14 cellular contexts compared by ENCODE assay signal in genomic region chr18:42509702-42510424, GRCh38.
DNase-seq lines count a peak whose midpoint lies in the region; ATAC-seq, FAIRE-seq and TF ChIP-seq lines count a peak whose summit lies in the region.
"Had no signal": no experiment of that assay in that cellular context is flagged by ENCODE, and none has a peak within 500 bp of the region (broad histone marks: within the 10 kb centered on the region; RNA-seq: fewer than 3 reads in every experiment).

No MANE protein-coding gene starts in this region.

- POLR2A ChIA-PET in HepG2 (lab: Yijun Ruan, JAX) = no interaction called here
- POLR2A ChIA-PET in activated CD8-positive, alpha-beta T cell treated with anti-CD3 and anti-CD28 coated beads, Interleukin-2, amount 10 ng/mL, durations not matched to agents 7 days and 5 days (lab: Charles Lee) = no interaction called here
- POLR2A ChIA-PET in naive thymus-derived CD8-positive, alpha-beta T cell (lab: Charles Lee) = no interaction called here

- BruUV-seq in HepG2 (replicated peaks; lab: Mats Ljungman, UMichigan) = no TSS peak

- no peaks in the 10 kb centered on the region for H3K4me1 Mint-ChIP-seq in activated CD8-positive, alpha-beta T cell treated with anti-CD3 and anti-CD28 coated beads, Interleukin-2, amount 10 ng/mL, durations not matched to agents 7 days and 5 days (ENCODE audit: low read depth)
- no peaks in the 10 kb centered on the region for H3K4me1 Mint-ChIP-seq in naive thymus-derived CD8-positive, alpha-beta T cell

- in situ Hi-C loops in HepG2 (cut with HindIII; ENCODE audit: extremely low pct_ligation_motif_present, low pct_unique_long_range_greater_than_20kb) = no loop called here

- DNase-seq in left lobe of liver (ENCODE audit: low spot score) (no peak), HepG2 (ENCODE audit: low spot score) (no peak)
- DNase-seq in activated CD8-positive, alpha-beta T cell treated with anti-CD3 and anti-CD28 coated beads, Interleukin-2, amount 10 ng/mL, durations not matched to agents 7 days and 5 days = no peak
- no peak for DNase-seq in activated T-cell treated with anti-CD3 and anti-CD28 coated beads, Interleukin-2, amount 50 U/mL, for 48 hours
- DNase-seq in naive thymus-derived CD8-positive, alpha-beta T cell = no peak
- DNase-seq: activated CD8-positive, alpha-beta memory T cell treated with anti-CD3 and anti-CD28 coated beads, Interleukin-2, amount 50 U/mL, for 4 hours; erythroblast; MG63; SK-N-SH; stomach had no signal

- no peak overlapping the region for H3K9ac ChIP-seq in HepG2 (ENCODE audit: insufficient read depth, low read depth, low read length)
- H3K9ac ChIP-seq: SK-N-SH had no signal

- no peaks in the 10 kb centered on the region for H3K9me3 Mint-ChIP-seq in activated CD8-positive, alpha-beta T cell treated with anti-CD3 and anti-CD28 coated beads, Interleukin-2, amount 10 ng/mL, durations not matched to agents 7 days and 5 days (ENCODE audit: insufficient read depth)
- H3K9me3 Mint-ChIP-seq in naive thymus-derived CD8-positive, alpha-beta T cell = peaks cover 0 to 23% (median 11%) of the 10 kb centered on the region in 9 donors

- H3K36me3 ChIP-seq in HepG2 (replicated peaks in 1 of 2; ENCODE audit: control insufficient read depth in 1 of 2, insufficient read depth in 2 of 2, low read length in 2 of 2) = no peaks in the 10 kb centered on the region
- H3K36me3 ChIP-seq: MG63, stomach had no signal

- no peak for TF ChIP-seq POLR2A in HepG2 (IDR thresholded peaks at IDR 0.05; ENCODE audit: insufficient read depth in 1 of 2, low read depth in 2 of 2, low read length in 2 of 2)

- no peak overlapping the region for H3K27ac ChIP-seq in HepG2 (ENCODE audit: extremely low read length, insufficient read depth, low read length)
- H3K27ac ChIP-seq: stomach had no signal

- WGBS in HepG2 (ENCODE audit: low lambda C conversion rate) = 22% methylated on average over 1 of the region's 1 CpG

- no peaks in the 10 kb centered on the region for H4K20me1 ChIP-seq in HepG2 (ENCODE audit: insufficient read depth, low read length)

- TF ChIP-seq RAD21 in HepG2 (CRISPR knock-in tag; IDR thresholded peaks at IDR 0.05) = no peak

- intact Hi-C loops in HepG2 (cut with micrococcal nuclease; ENCODE audit: unreplicated experiment) = no loop called here

- CTCF ChIA-PET in HepG2 (lab: Yijun Ruan, JAX; ENCODE audit: low intra/inter-chr PET ratio, low total read pairs) = no interaction called here
- CTCF ChIA-PET in activated CD8-positive, alpha-beta T cell treated with anti-CD3 and anti-CD28 coated beads, Interleukin-2, amount 10 ng/mL, durations not matched to agents 7 days and 5 days (lab: Charles Lee) = no interaction called here

- no peak for TF ChIP-seq CTCF in HepG2 (CRISPR knock-in tag; IDR thresholded peaks at IDR 0.05)

- H3K4me1 ChIP-seq in HepG2 (ENCODE audit: insufficient read depth, low read length) = no peaks in the 10 kb centered on the region
- H3K4me1 ChIP-seq: stomach had no signal

- H3K27me3 ChIP-seq in HepG2 (ENCODE audit: control insufficient read depth in 1 of 2, insufficient read depth in 2 of 2, low read length in 2 of 2) = no peaks in the 10 kb centered on the region
- H3K27me3 ChIP-seq: MG63, stomach had no signal

- no peaks in the 10 kb centered on the region for H3K79me2 ChIP-seq in HepG2 (ENCODE audit: insufficient read depth, low read length)

- no peak for TF ChIP-seq EP300 in HepG2 (IDR thresholded peaks at IDR 0.05; ENCODE audit: low read depth in 2 of 2, low read length in 2 of 2)
- TF ChIP-seq EP300 in HepG2 (CRISPR knock-in tag; IDR thresholded peaks at IDR 0.05; ENCODE audit: borderline replicate concordance) = no peak

- no peak for FAIRE-seq in HepG2 (lab: Jason Lieb, UNC)

- H3K27ac Mint-ChIP-seq in activated CD8-positive, alpha-beta T cell treated with anti-CD3 and anti-CD28 coated beads, Interleukin-2, amount 10 ng/mL, durations not matched to agents 7 days and 5 days = no peak overlapping the region
- no peak overlapping the region for H3K27ac Mint-ChIP-seq in naive thymus-derived CD8-positive, alpha-beta T cell

- H3K4me2 ChIP-seq in HepG2 (ENCODE audit: low read depth, low read length) = no peak overlapping the region
- H3K4me2 ChIP-seq: SK-N-SH had no signal

- H3K36me3 Mint-ChIP-seq in activated CD8-positive, alpha-beta T cell treated with anti-CD3 and anti-CD28 coated beads, Interleukin-2, amount 10 ng/mL, durations not matched to agents 7 days and 5 days (ENCODE audit: low read depth) = no peaks in the 10 kb centered on the region
- H3K36me3 Mint-ChIP-seq in naive thymus-derived CD8-positive, alpha-beta T cell = peaks cover 0 to 4% (median 0%) of the 10 kb centered on the region in 3 donors

- H3K9me3 ChIP-seq in HepG2 (ENCODE audit: low read length) = 0 out of 2 replicates have a peak, but pooled peaks cover 6% of the 10 kb centered on the region
- H3K9me3 ChIP-seq: MG63, SK-N-SH, stomach had no signal

- H3K27me3 Mint-ChIP-seq in activated CD8-positive, alpha-beta T cell treated with anti-CD3 and anti-CD28 coated beads, Interleukin-2, amount 10 ng/mL, durations not matched to agents 7 days and 5 days (ENCODE audit: low read depth) = no peaks in the 10 kb centered on the region
- no peaks in the 10 kb centered on the region for H3K27me3 Mint-ChIP-seq in naive thymus-derived CD8-positive, alpha-beta T cell

- no peak overlapping the region for H3K4me3 Mint-ChIP-seq in activated CD8-positive, alpha-beta T cell treated with anti-CD3 and anti-CD28 coated beads, Interleukin-2, amount 10 ng/mL, durations not matched to agents 7 days and 5 days
- no peak overlapping the region for H3K4me3 Mint-ChIP-seq in naive thymus-derived CD8-positive, alpha-beta T cell

- peak; percentile 77 for ATAC-seq in GM19023 (IDR thresholded peaks at IDR 0.05; ENCODE audit: unreplicated experiment)
- peak; percentile 85 for ATAC-seq in GM21825 (IDR thresholded peaks at IDR 0.05; ENCODE audit: unreplicated experiment)
- ATAC-seq in HG03196 (IDR thresholded peaks at IDR 0.05; ENCODE audit: unreplicated experiment) = peak; percentile 92
- peak; percentile 47 for ATAC-seq in left lobe of liver
- ATAC-seq in HepG2 = no peak
- ATAC-seq in activated CD8-positive, alpha-beta T cell treated with anti-CD3 and anti-CD28 coated beads, Interleukin-2, amount 10 ng/mL, durations not matched to agents 7 days and 5 days = no peak
- no peak for ATAC-seq in naive thymus-derived CD8-positive, alpha-beta T cell

- H3K4me3 ChIP-seq in HepG2 (replicated peaks in 1 of 3; ENCODE audit: insufficient read depth in 1 of 3, low read depth in 2 of 3, low read length in 3 of 3) = no peak overlapping the region
- H3K4me3 ChIP-seq: lung, MG63, stomach had no signal

- H2AFZ ChIP-seq in HepG2 (ENCODE audit: low read length) = no peak overlapping the region

TF ChIP-seq in HepG2, 621 proteins besides CTCF, POLR2A, EP300 and RAD21:
- TF ChIP-seq, protein P1, sequence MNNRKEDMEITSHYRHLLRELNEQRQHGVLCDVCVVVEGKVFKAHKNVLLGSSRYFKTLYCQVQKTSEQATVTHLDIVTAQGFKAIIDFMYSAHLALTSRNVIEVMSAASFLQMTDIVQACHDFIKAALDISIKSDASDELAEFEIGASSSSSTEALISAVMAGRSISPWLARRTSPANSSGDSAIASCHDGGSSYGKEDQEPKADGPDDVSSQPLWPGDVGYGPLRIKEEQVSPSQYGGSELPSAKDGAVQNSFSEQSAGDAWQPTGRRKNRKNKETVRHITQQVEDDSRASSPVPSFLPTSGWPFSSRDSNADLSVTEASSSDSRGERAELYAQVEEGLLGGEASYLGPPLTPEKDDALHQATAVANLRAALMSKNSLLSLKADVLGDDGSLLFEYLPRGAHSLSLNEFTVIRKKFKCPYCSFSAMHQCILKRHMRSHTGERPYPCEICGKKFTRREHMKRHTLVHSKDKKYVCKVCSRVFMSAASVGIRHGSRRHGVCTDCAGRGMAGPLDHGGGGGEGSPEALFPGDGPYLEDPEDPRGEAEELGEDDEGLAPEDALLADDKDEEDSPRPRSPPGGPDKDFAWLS (CRISPR knock-in tag; IDR thresholded peaks at IDR 0.05; ENCODE audit: borderline replicate concordance) = no peak
- TF ChIP-seq E2F5 (CRISPR knock-in tag; conservative IDR thresholded peaks at IDR 0.05) (no peak), ZNF292 (CRISPR knock-in tag; IDR thresholded peaks at IDR 0.05; ENCODE audit: borderline replicate concordance, low read depth) (no peak)

Comparison
In these comparisons a context has a peak if more than half of its experiments do, and no peak if none do; other contexts are left out.
1. ATAC-seq: peak in GM19023 (single experiment), GM21825 (single experiment), HG03196 (single experiment) and left lobe of liver (single experiment); none in HepG2 (single experiment), activated CD8-positive, alpha-beta T cell treated with anti-CD3 and anti-CD28 coated beads, Interleukin-2, amount 10 ng/mL, durations not matched to agents 7 days and 5 days (single experiment) and naive thymus-derived CD8-positive, alpha-beta T cell (0 of 2).